Comparison of ENCODE assay signal across 1 cellular context in genomic region chr5:96307047-96307446, GRCh38.
TF ChIP-seq lines count a peak whose summit lies in the region.
"Not testable (repeated sequence)": the region's sequence is repeated elsewhere in the genome, so short reads cannot be mapped to it uniquely, and the experiment has no call there.

No MANE protein-coding gene starts in this region.

TF ChIP-seq in HepG2, 621 proteins besides CTCF, POLR2A, EP300 and RAD21 (continued from another document and continues in another):
- TF ChIP-seq ZKSCAN8 (CRISPR knock-in tag; IDR thresholded peaks at IDR 0.05; ENCODE audit: borderline replicate concordance) (0 out of 2 replicates have a peak, but pooled peaks have one; percentile 25), MIER2 (CRISPR knock-in tag; IDR thresholded peaks at IDR 0.05) (0 out of 2 replicates have a peak, but pooled peaks have one; percentile 12), HNF1A (IDR thresholded peaks at IDR 0.05; ENCODE audit: low read depth) (peak; percentile 44; the same call in 1 of the 2 replicates), HNF1A (CRISPR knock-in tag; IDR thresholded peaks at IDR 0.05; ENCODE audit: borderline replicate concordance) (peak; percentile 71; the same call in 1 of the 2 replicates), FOXJ3 (CRISPR knock-in tag; IDR thresholded peaks at IDR 0.05; ENCODE audit: borderline replicate concordance) (peak; percentile 72; the same call in 1 of the 2 replicates), HMG20A (CRISPR knock-in tag; IDR thresholded peaks at IDR 0.05; ENCODE audit: borderline replicate concordance) (peak; percentile 62; the same call in 1 of the 2 replicates), NCOA2 (CRISPR knock-in tag; IDR thresholded peaks at IDR 0.05) (peak; percentile 85), GFI1 (CRISPR knock-in tag; IDR thresholded peaks at IDR 0.05; ENCODE audit: borderline replicate concordance) (0 out of 2 replicates have a peak, but pooled peaks have one; percentile 23), NR2F2 (IDR thresholded peaks at IDR 0.05; ENCODE audit: borderline replicate concordance, low read depth) (0 out of 2 replicates have a peak, but pooled peaks have one; percentile 45), NR2F1 (CRISPR knock-in tag; IDR thresholded peaks at IDR 0.05) (peak; percentile 23 to 67; a peak in 2 of 4 replicates), RARA (CRISPR knock-in tag; IDR thresholded peaks at IDR 0.05) (peak; percentile 76), SOX13 (CRISPR knock-in tag; conservative IDR thresholded peaks at IDR 0.05 in 1 of 2, IDR thresholded peaks at IDR 0.05 in 1 of 2) (peak in 1 of 2 experiments; percentile 86; a peak in 2 of 4 replicates), FOXP4 (CRISPR knock-in tag; IDR thresholded peaks at IDR 0.05) (peak; percentile 27; the same call in 1 of the 2 replicates), PAXIP1 (CRISPR knock-in tag; conservative IDR thresholded peaks at IDR 0.05) (peak; percentile 58), TRIM24 (CRISPR knock-in tag; IDR thresholded peaks at IDR 0.05) (peak; percentile 92), LCORL (IDR thresholded peaks at IDR 0.05) (peak; percentile 62), NR2F6 (IDR thresholded peaks at IDR 0.05) (peak; percentile 77), NR2F6 (CRISPR knock-in tag; IDR thresholded peaks at IDR 0.05) (peak; percentile 75)
- TF ChIP-seq, protein P1, sequence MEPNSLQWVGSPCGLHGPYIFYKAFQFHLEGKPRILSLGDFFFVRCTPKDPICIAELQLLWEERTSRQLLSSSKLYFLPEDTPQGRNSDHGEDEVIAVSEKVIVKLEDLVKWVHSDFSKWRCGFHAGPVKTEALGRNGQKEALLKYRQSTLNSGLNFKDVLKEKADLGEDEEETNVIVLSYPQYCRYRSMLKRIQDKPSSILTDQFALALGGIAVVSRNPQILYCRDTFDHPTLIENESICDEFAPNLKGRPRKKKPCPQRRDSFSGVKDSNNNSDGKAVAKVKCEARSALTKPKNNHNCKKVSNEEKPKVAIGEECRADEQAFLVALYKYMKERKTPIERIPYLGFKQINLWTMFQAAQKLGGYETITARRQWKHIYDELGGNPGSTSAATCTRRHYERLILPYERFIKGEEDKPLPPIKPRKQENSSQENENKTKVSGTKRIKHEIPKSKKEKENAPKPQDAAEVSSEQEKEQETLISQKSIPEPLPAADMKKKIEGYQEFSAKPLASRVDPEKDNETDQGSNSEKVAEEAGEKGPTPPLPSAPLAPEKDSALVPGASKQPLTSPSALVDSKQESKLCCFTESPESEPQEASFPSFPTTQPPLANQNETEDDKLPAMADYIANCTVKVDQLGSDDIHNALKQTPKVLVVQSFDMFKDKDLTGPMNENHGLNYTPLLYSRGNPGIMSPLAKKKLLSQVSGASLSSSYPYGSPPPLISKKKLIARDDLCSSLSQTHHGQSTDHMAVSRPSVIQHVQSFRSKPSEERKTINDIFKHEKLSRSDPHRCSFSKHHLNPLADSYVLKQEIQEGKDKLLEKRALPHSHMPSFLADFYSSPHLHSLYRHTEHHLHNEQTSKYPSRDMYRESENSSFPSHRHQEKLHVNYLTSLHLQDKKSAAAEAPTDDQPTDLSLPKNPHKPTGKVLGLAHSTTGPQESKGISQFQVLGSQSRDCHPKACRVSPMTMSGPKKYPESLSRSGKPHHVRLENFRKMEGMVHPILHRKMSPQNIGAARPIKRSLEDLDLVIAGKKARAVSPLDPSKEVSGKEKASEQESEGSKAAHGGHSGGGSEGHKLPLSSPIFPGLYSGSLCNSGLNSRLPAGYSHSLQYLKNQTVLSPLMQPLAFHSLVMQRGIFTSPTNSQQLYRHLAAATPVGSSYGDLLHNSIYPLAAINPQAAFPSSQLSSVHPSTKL (CRISPR knock-in tag; IDR thresholded peaks at IDR 0.05): peak; percentile 90
- TF ChIP-seq, protein P2, sequence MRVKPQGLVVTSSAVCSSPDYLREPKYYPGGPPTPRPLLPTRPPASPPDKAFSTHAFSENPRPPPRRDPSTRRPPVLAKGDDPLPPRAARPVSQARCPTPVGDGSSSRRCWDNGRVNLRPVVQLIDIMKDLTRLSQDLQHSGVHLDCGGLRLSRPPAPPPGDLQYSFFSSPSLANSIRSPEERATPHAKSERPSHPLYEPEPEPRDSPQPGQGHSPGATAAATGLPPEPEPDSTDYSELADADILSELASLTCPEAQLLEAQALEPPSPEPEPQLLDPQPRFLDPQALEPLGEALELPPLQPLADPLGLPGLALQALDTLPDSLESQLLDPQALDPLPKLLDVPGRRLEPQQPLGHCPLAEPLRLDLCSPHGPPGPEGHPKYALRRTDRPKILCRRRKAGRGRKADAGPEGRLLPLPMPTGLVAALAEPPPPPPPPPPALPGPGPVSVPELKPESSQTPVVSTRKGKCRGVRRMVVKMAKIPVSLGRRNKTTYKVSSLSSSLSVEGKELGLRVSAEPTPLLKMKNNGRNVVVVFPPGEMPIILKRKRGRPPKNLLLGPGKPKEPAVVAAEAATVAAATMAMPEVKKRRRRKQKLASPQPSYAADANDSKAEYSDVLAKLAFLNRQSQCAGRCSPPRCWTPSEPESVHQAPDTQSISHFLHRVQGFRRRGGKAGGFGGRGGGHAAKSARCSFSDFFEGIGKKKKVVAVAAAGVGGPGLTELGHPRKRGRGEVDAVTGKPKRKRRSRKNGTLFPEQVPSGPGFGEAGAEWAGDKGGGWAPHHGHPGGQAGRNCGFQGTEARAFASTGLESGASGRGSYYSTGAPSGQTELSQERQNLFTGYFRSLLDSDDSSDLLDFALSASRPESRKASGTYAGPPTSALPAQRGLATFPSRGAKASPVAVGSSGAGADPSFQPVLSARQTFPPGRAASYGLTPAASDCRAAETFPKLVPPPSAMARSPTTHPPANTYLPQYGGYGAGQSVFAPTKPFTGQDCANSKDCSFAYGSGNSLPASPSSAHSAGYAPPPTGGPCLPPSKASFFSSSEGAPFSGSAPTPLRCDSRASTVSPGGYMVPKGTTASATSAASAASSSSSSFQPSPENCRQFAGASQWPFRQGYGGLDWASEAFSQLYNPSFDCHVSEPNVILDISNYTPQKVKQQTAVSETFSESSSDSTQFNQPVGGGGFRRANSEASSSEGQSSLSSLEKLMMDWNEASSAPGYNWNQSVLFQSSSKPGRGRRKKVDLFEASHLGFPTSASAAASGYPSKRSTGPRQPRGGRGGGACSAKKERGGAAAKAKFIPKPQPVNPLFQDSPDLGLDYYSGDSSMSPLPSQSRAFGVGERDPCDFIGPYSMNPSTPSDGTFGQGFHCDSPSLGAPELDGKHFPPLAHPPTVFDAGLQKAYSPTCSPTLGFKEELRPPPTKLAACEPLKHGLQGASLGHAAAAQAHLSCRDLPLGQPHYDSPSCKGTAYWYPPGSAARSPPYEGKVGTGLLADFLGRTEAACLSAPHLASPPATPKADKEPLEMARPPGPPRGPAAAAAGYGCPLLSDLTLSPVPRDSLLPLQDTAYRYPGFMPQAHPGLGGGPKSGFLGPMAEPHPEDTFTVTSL (CRISPR knock-in tag; IDR thresholded peaks at IDR 0.05; ENCODE audit: borderline replicate concordance): peak; percentile 75; the same call in 1 of the 2 replicates
- not testable (repeated sequence) for TF ChIP-seq SOX13 (IDR thresholded peaks at IDR 0.05); LCORL (CRISPR knock-in tag; IDR thresholded peaks at IDR 0.05)
- TF ChIP-seq, protein P3, sequence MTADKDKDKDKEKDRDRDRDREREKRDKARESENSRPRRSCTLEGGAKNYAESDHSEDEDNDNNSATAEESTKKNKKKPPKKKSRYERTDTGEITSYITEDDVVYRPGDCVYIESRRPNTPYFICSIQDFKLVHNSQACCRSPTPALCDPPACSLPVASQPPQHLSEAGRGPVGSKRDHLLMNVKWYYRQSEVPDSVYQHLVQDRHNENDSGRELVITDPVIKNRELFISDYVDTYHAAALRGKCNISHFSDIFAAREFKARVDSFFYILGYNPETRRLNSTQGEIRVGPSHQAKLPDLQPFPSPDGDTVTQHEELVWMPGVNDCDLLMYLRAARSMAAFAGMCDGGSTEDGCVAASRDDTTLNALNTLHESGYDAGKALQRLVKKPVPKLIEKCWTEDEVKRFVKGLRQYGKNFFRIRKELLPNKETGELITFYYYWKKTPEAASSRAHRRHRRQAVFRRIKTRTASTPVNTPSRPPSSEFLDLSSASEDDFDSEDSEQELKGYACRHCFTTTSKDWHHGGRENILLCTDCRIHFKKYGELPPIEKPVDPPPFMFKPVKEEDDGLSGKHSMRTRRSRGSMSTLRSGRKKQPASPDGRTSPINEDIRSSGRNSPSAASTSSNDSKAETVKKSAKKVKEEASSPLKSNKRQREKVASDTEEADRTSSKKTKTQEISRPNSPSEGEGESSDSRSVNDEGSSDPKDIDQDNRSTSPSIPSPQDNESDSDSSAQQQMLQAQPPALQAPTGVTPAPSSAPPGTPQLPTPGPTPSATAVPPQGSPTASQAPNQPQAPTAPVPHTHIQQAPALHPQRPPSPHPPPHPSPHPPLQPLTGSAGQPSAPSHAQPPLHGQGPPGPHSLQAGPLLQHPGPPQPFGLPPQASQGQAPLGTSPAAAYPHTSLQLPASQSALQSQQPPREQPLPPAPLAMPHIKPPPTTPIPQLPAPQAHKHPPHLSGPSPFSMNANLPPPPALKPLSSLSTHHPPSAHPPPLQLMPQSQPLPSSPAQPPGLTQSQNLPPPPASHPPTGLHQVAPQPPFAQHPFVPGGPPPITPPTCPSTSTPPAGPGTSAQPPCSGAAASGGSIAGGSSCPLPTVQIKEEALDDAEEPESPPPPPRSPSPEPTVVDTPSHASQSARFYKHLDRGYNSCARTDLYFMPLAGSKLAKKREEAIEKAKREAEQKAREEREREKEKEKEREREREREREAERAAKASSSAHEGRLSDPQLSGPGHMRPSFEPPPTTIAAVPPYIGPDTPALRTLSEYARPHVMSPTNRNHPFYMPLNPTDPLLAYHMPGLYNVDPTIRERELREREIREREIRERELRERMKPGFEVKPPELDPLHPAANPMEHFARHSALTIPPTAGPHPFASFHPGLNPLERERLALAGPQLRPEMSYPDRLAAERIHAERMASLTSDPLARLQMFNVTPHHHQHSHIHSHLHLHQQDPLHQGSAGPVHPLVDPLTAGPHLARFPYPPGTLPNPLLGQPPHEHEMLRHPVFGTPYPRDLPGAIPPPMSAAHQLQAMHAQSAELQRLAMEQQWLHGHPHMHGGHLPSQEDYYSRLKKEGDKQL (CRISPR knock-in tag; IDR thresholded peaks at IDR 0.05; ENCODE audit: low read depth): 0 out of 2 replicates have a peak, but pooled peaks have one; percentile 14
